ENCODE assay signal across 8 cellular contexts in the genomic region with DNA sequence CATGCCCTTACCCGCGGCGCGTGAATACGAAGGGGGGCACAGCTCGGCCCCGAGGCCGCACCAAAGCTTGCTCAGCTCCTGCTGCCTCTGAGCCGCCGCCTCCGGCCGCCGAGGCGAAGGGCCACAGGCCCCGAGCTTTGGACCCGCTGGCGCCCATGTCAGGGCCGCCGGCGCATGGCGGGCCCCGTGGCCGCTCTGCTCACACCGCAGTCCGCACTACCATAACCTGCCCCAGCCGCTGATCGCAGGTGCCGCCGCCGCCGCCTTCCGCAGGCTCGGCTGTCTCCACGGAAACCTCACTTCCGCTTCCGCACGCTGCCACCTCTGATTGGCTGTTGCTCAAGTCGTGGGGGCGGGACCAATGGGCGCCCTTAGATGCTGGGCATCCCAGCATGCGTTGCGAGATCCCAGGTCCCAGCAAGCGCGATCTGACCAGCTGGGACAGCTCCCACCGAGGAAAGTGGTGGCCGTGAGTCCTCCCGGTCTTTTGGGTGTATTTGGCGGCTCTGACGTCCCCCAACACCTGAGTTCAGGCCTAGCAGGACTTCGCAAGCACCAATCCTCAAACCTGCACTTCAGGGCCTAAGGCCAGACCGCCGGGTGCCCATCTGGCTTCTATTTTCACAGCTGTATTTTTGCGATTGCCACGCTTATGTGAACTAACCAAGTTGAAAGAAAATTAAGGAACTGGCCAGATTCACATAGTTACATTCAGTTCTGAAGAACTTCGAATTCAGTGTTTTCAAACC. TPM values are rescaled to one million over a fixed set of nuclear protein-coding genes. Genes with fewer than 3 reads are reported as not detected.
DNase-seq lines count a peak whose midpoint lies in the region; ATAC-seq and TF ChIP-seq lines count a peak whose summit lies in the region.

A gene with protein sequence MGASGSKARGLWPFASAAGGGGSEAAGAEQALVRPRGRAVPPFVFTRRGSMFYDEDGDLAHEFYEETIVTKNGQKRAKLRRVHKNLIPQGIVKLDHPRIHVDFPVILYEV (minus strand): TSS at position 281 of the 749 bp plus-strand sequence. CDS start 124 bp downstream, at position 157.

- peak; percentile 85 for TF ChIP-seq POLR2A in GM19193 (IDR thresholded peaks at IDR 0.05; ENCODE audit: extremely low read depth, insufficient read depth, insufficient read length)

- peak; percentile 76 for ATAC-seq in HG03439 (IDR thresholded peaks at IDR 0.05; ENCODE audit: unreplicated experiment)
- ATAC-seq in left colon = peak; percentile 93

- intact Hi-C loops in left colon (cut with DNase I, micrococcal nuclease) = no loop called here

- peak within 1 kb of the TSS; percentile 87 for H3K27ac ChIP-seq in cingulate gyrus (ENCODE audit: low read depth, low read length)

- peak; percentile 98 to 99 for DNase-seq in AML-193 (lab: John Stamatoyannopoulos, UW)
- peak; percentile 69 for DNase-seq in NCI-H524 treated with DMSO at 0.1 percent for 48 hours (lab: John Stamatoyannopoulos, UW)
- DNase-seq in activated CD4-positive, alpha-beta T cell treated with anti-CD3 and anti-CD28 coated beads for 4 hours = peak; percentile 94 to 96
- DNase-seq in left colon = peak; percentile 97 to 99
- peak; percentile 95 for DNase-seq in stimulated activated CD4-positive, alpha-beta T cell treated with anti-CD3 and anti-CD28 coated beads, Interleukin-1b, Interleukin-23, amount 100 ng/mL, for 48 hours

RNA-seq across cellular contexts. Expression of the gene that starts here (rescaled TPM):
- total RNA-seq in left colon = 10 to 100 TPM; 26.7 to 29.1 TPM

Comparison
In these comparisons a context has a peak if more than half of its experiments do, and no peak if none do; other contexts are left out.
1. Peak in every context shown above with its lines: DNase-seq, ATAC-seq and H3K27ac ChIP-seq.